22 cellular contexts compared by ENCODE assay signal in the genomic region with DNA sequence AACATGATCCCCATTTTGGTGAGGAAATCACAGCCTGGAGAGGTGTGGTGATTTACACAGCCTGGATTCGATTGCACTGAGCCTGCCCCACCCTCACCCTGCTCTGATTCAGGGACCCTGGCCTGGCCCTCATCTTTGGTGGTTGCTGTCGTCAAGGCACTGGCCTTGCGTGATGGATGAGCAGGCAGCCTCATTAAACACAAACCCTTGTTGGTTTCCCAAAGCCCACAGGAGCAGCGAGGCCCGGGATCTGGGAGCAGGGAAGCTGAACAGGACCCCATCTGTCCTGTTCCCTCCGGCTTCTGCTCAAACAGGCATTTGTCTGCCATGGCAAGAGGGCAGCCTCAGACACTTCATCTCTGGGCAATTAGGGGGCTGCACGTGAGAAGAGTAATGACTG.
"Had no signal": no experiment of that assay in that cellular context is flagged by ENCODE, and none has a peak within 500 bp of the region (broad histone marks: within the 10 kb centered on the region; RNA-seq: fewer than 3 reads in every experiment).

No MANE protein-coding gene starts in this region.

- H3K4me3 Mint-ChIP-seq: activated CD4-positive, alpha-beta T cell treated with anti-CD3 and anti-CD28 coated beads, Interleukin-2, amount 10 ng/mL, durations not matched to agents 24 days and 14 days; activated CD8-positive, alpha-beta T cell treated with anti-CD3 and anti-CD28 coated beads for 36 hours; activated naive CD8-positive, alpha-beta T cell treated with anti-CD3 and anti-CD28 coated beads, Interleukin-2, amount 10 ng/mL, durations not matched to agents 7 days and 5 days; effector memory CD8-positive, alpha-beta T cell; mesothelial cell of epicardium had no signal

- H3K27ac Mint-ChIP-seq: activated CD4-positive, alpha-beta T cell treated with anti-CD3 and anti-CD28 coated beads, Interleukin-2, amount 10 ng/mL, durations not matched to agents 24 days and 14 days; activated CD8-positive, alpha-beta T cell treated with anti-CD3 and anti-CD28 coated beads for 36 hours; activated naive CD8-positive, alpha-beta T cell treated with anti-CD3 and anti-CD28 coated beads, Interleukin-2, amount 10 ng/mL, durations not matched to agents 7 days and 5 days; activated T-helper 2 cell treated with anti-CD3 and anti-CD28 coated beads, Interferon-gamma antibody, Interleukin-2, Interleukin-4, amounts not matched to agents 10 μg/mL and 5 μg/mL and 100 μg/mL, durations not matched to agents 14 hours and 24 hours and 36 hours; mesothelial cell of epicardium; progenitor cell of endocrine pancreas had no signal

- H3K4me3 ChIP-seq: cardiac muscle cell, lung, right atrium auricular region, stomach had no signal

- H3K36me3 ChIP-seq: cardiac muscle cell, right atrium auricular region, stomach had no signal

- H3K27ac ChIP-seq: cardiac muscle cell, epithelial cell of prostate, right atrium auricular region had no signal

- H3K27me3 ChIP-seq: cardiac muscle cell, right atrium auricular region, stomach had no signal

- DNase-seq: activated CD4-positive, alpha-beta T cell treated with anti-CD3 and anti-CD28 coated beads, Interleukin-2, amount 10 ng/mL, durations not matched to agents 24 days and 14 days; activated CD8-positive, alpha-beta T cell treated with anti-CD3 and anti-CD28 coated beads for 36 hours; activated naive CD4-positive, alpha-beta T cell treated with Interleukin-2 at 50 U/mL for 16 hours; activated naive CD8-positive, alpha-beta T cell treated with anti-CD3 and anti-CD28 coated beads, Interleukin-2, amount 10 ng/mL, durations not matched to agents 7 days and 5 days; activated T-cell treated with anti-CD3 and anti-CD28 coated beads, Interleukin-2, amount 50 U/mL, for 1 hour; amygdala; dermis blood vessel endothelial cell; effector memory CD8-positive, alpha-beta T cell; foreskin melanocyte; hypothalamus; islet precursor cell; stimulated activated CD4-positive, alpha-beta T cell treated with anti-CD3 and anti-CD28 coated beads, Interleukin-2, amount 100 ng/mL, for 24 hours; stomach; trophoblast cell had no signal

- H3K4me1 Mint-ChIP-seq: mesothelial cell of epicardium had no signal

- H3K36me3 Mint-ChIP-seq: mesothelial cell of epicardium had no signal

- H3K4me1 ChIP-seq: right atrium auricular region, stomach had no signal

- ATAC-seq: activated CD8-positive, alpha-beta T cell treated with anti-CD3 and anti-CD28 coated beads for 36 hours; effector memory CD8-positive, alpha-beta T cell; left lobe of liver had no signal

- H3K27me3 Mint-ChIP-seq: activated CD4-positive, alpha-beta T cell treated with anti-CD3 and anti-CD28 coated beads, Interleukin-2, amount 10 ng/mL, durations not matched to agents 24 days and 14 days; activated CD8-positive, alpha-beta T cell treated with anti-CD3 and anti-CD28 coated beads for 36 hours; activated naive CD8-positive, alpha-beta T cell treated with anti-CD3 and anti-CD28 coated beads, Interleukin-2, amount 10 ng/mL, durations not matched to agents 7 days and 5 days; progenitor cell of endocrine pancreas had no signal
